25 cellular contexts compared by ENCODE assay signal in the genomic region with DNA sequence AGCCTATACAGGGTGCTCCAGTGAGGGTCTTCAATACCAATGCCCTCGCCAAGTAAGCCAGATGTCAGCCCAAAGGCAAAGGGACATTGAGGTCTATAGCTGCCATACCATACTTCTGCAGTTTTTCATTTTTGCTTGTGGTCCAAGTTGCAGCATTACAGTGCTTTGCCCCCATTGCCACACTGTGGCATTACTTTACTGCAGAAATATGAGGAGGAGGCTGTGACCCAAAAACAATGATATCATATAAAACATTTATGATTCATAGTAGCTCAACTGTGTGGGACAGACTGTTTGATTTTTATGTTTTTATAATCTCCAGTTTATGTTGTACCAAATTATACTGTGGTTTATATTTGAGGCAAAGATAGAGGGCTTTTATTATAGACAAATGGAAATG.
DNase-seq lines count a peak whose midpoint lies in the region; ATAC-seq and TF ChIP-seq lines count a peak whose summit lies in the region.
"Had no signal": no experiment of that assay in that cellular context is flagged by ENCODE, and none has a peak within 500 bp of the region (broad histone marks: within the 10 kb centered on the region; RNA-seq: fewer than 3 reads in every experiment).

No MANE protein-coding gene starts in this region.

- H3K4me3 Mint-ChIP-seq in activated T-helper 1 cell treated with anti-CD3 and anti-CD28 coated beads, Interleukin-12 subunit alpha, Interleukin-12 subunit beta, Interleukin-2, Interleukin-4 antibody, amounts not matched to agents 30 ng/mL and 10 ng/mL and 1 ng/mL, durations not matched to agents 14 hours and 24 hours and 36 hours: no peak overlapping the region
- H3K4me3 Mint-ChIP-seq: activated B cell treated with CpG ODN at 0.5 μM for 24 hours; activated CD4-positive, alpha-beta T cell treated with anti-CD3 and anti-CD28 coated beads, Interleukin-2, amount 10 ng/mL, durations not matched to agents 7 days and 5 days; activated T-cell treated with anti-CD3 and anti-CD28 coated beads, Interleukin-2, amount 50 U/mL, for 4 hours; brain had no signal

- no peaks in the 10 kb centered on the region for H3K27me3 Mint-ChIP-seq in activated T-helper 1 cell treated with anti-CD3 and anti-CD28 coated beads, Interleukin-12 subunit alpha, Interleukin-12 subunit beta, Interleukin-2, Interleukin-4 antibody, amounts not matched to agents 30 ng/mL and 10 ng/mL and 1 ng/mL, durations not matched to agents 14 hours and 24 hours and 36 hours (ENCODE audit: insufficient read depth)
- H3K27me3 Mint-ChIP-seq: activated B cell treated with CpG ODN at 0.5 μM for 24 hours; activated CD4-positive, alpha-beta T cell treated with anti-CD3 and anti-CD28 coated beads, Interleukin-2, amount 10 ng/mL, durations not matched to agents 7 days and 5 days; brain had no signal

- H3K27ac Mint-ChIP-seq in activated T-helper 1 cell treated with anti-CD3 and anti-CD28 coated beads, Interleukin-12 subunit alpha, Interleukin-12 subunit beta, Interleukin-2, Interleukin-4 antibody, amounts not matched to agents 30 ng/mL and 10 ng/mL and 1 ng/mL, durations not matched to agents 14 hours and 24 hours and 36 hours: no peak overlapping the region
- H3K27ac Mint-ChIP-seq: activated B cell treated with CpG ODN at 0.5 μM for 24 hours; activated CD4-positive, alpha-beta T cell treated with anti-CD3 and anti-CD28 coated beads, Interleukin-2, amount 10 ng/mL, durations not matched to agents 7 days and 5 days; brain had no signal

- H3K9ac ChIP-seq in skeletal muscle satellite cell (ENCODE audit: low read depth, low read length): no peak overlapping the region

- no peaks in the 10 kb centered on the region for H3K9me3 ChIP-seq in skeletal muscle satellite cell (replicated peaks; ENCODE audit: low read length)
- no peaks in the 10 kb centered on the region for H3K9me3 ChIP-seq in right cardiac atrium (ENCODE audit: control insufficient read depth, low read length)
- H3K9me3 ChIP-seq: heart left ventricle, SJSA1, tibial nerve had no signal

- peaks cover 24% of the 10 kb centered on the region for H3K36me3 ChIP-seq in skeletal muscle satellite cell (ENCODE audit: insufficient read depth, low read length)

- no peaks in the 10 kb centered on the region for H3K9me3 Mint-ChIP-seq in activated T-helper 1 cell treated with anti-CD3 and anti-CD28 coated beads, Interleukin-12 subunit alpha, Interleukin-12 subunit beta, Interleukin-2, Interleukin-4 antibody, amounts not matched to agents 30 ng/mL and 10 ng/mL and 1 ng/mL, durations not matched to agents 14 hours and 24 hours and 36 hours
- H3K9me3 Mint-ChIP-seq: activated B cell treated with CpG ODN at 0.5 μM for 24 hours; activated CD4-positive, alpha-beta T cell treated with anti-CD3 and anti-CD28 coated beads, Interleukin-2, amount 10 ng/mL, durations not matched to agents 7 days and 5 days; activated T-cell treated with anti-CD3 and anti-CD28 coated beads, Interleukin-2, amount 50 U/mL, for 4 hours; brain had no signal

- H3K4me3 ChIP-seq in astrocyte of the spinal cord (ENCODE audit: low read depth, low read length) (no peak overlapping the region), fibroblast of pulmonary artery (replicated peaks; ENCODE audit: low read depth, low read length) (no peak overlapping the region), skeletal muscle satellite cell (ENCODE audit: low read length) (no peak overlapping the region), right cardiac atrium (ENCODE audit: low read length) (no peak overlapping the region)
- H3K4me3 ChIP-seq: heart left ventricle, SJSA1, tibial nerve had no signal

- in situ Hi-C loops in astrocyte of the spinal cord (cut with HindIII; ENCODE audit: low sequenced_read_pairs): no loop called here

- H3K36me3 Mint-ChIP-seq in activated T-helper 1 cell treated with anti-CD3 and anti-CD28 coated beads, Interleukin-12 subunit alpha, Interleukin-12 subunit beta, Interleukin-2, Interleukin-4 antibody, amounts not matched to agents 30 ng/mL and 10 ng/mL and 1 ng/mL, durations not matched to agents 14 hours and 24 hours and 36 hours (ENCODE audit: low read depth): peaks cover 12% of the 10 kb centered on the region

- intact Hi-C loops in activated T-helper 1 cell treated with anti-CD3 and anti-CD28 coated beads, Interleukin-12 subunit alpha, Interleukin-12 subunit beta, Interleukin-2, Interleukin-4 antibody, amounts not matched to agents 30 ng/mL and 10 ng/mL and 1 ng/mL, durations not matched to agents 14 hours and 24 hours and 36 hours (cut with micrococcal nuclease): no loop called here
- intact Hi-C loops in right cardiac atrium (cut with DNase I): no loop called here

- H3K4me2 ChIP-seq in skeletal muscle satellite cell (ENCODE audit: low read length): peak overlapping the region; percentile 62

- TF ChIP-seq CTCF in astrocyte of the spinal cord (IDR thresholded peaks at IDR 0.05; ENCODE audit: low read depth, low read length): no peak
- TF ChIP-seq CTCF in fibroblast of pulmonary artery (IDR thresholded peaks at IDR 0.05; ENCODE audit: low read length, missing control alignments): no peak

- H3K27ac ChIP-seq in right cardiac atrium (ENCODE audit: low read length): no peak overlapping the region
- H3K27ac ChIP-seq: foreskin keratinocyte, heart left ventricle, SJSA1, tibial nerve had no signal

- H3K27me3 ChIP-seq in skeletal muscle satellite cell (ENCODE audit: control insufficient read depth, insufficient read depth, low read length) (no peaks in the 10 kb centered on the region), right cardiac atrium (ENCODE audit: control insufficient read depth, insufficient read depth) (no peaks in the 10 kb centered on the region)
- H3K27me3 ChIP-seq: foreskin keratinocyte, heart left ventricle, SJSA1, tibial nerve had no signal

- peaks cover 24% of the 10 kb centered on the region for H3K4me1 ChIP-seq in skeletal muscle satellite cell (ENCODE audit: control insufficient read depth, insufficient read depth, low read length)
- no peaks in the 10 kb centered on the region for H3K4me1 ChIP-seq in right cardiac atrium (ENCODE audit: control insufficient read depth, insufficient read depth, low read length)
- H3K4me1 ChIP-seq: foreskin keratinocyte, SJSA1, tibial nerve had no signal

- peak; percentile 49 for DNase-seq in HCEC 1CT
- peak; percentile 9 for DNase-seq in astrocyte of the spinal cord (ENCODE audit: low read depth, low spot score)
- DNase-seq in fibroblast of pulmonary artery (ENCODE audit: low read depth): peak; percentile 59
- no peak for DNase-seq in activated T-helper 1 cell treated with anti-CD3 and anti-CD28 coated beads, Interleukin-12 subunit alpha, Interleukin-12 subunit beta, Interleukin-2, Interleukin-4 antibody, amounts not matched to agents 30 ng/mL and 10 ng/mL and 1 ng/mL, durations not matched to agents 14 hours and 24 hours and 36 hours (ENCODE audit: low spot score)
- DNase-seq in activated CD4-positive, alpha-beta T cell treated with anti-CD3 and anti-CD28 coated beads, Interleukin-2, amount 50 U/mL, for 1 hour: no peak
- no peak for DNase-seq in right cardiac atrium
- DNase-seq: activated B cell treated with CpG ODN at 0.5 μM for 24 hours; activated CD4-positive, alpha-beta T cell treated with anti-CD3 and anti-CD28 coated beads, Interleukin-2, amount 10 ng/mL, durations not matched to agents 7 days and 5 days; activated T-cell treated with anti-CD3 and anti-CD28 coated beads, Interleukin-2, amount 50 U/mL, for 4 hours; C1 segment of cervical spinal cord; DMS53; foreskin keratinocyte; heart left ventricle; Kasumi-1; MV-4-11; NCI-H146; NCI-H82; RPMI8226; stimulated activated CD4-positive, alpha-beta T cell treated with anti-CD3 and anti-CD28 coated beads, Interleukin-15, amount 100 ng/mL, for 24 hours; stimulated activated CD4-positive, alpha-beta T cell treated with anti-CD3 and anti-CD28 coated beads, Interleukin-4, amount 100 ng/mL, for 4 hours had no signal

- H3K4me1 Mint-ChIP-seq in activated T-helper 1 cell treated with anti-CD3 and anti-CD28 coated beads, Interleukin-12 subunit alpha, Interleukin-12 subunit beta, Interleukin-2, Interleukin-4 antibody, amounts not matched to agents 30 ng/mL and 10 ng/mL and 1 ng/mL, durations not matched to agents 14 hours and 24 hours and 36 hours (ENCODE audit: low read depth): peaks cover 5% of the 10 kb centered on the region
- H3K4me1 Mint-ChIP-seq: activated B cell treated with CpG ODN at 0.5 μM for 24 hours, brain had no signal

- no peak for ATAC-seq in right cardiac atrium
- ATAC-seq: activated T-cell treated with anti-CD3 and anti-CD28 coated beads, Interleukin-2, amount 50 U/mL, for 4 hours; foreskin keratinocyte; heart left ventricle; HepG2 had no signal

- 93% methylated on average over 1 of the region's 1 CpG for WGBS in right cardiac atrium

Comparison
In these comparisons a context has a peak if more than half of its experiments do, and no peak if none do; other contexts are left out.
1. DNase-seq: peak in HCEC 1CT (single experiment), astrocyte of the spinal cord (single experiment) and fibroblast of pulmonary artery (single experiment); none in activated T-helper 1 cell treated with anti-CD3 and anti-CD28 coated beads, Interleukin-12 subunit alpha, Interleukin-12 subunit beta, Interleukin-2, Interleukin-4 antibody, amounts not matched to agents 30 ng/mL and 10 ng/mL and 1 ng/mL, durations not matched to agents 14 hours and 24 hours and 36 hours (single experiment), activated CD4-positive, alpha-beta T cell treated with anti-CD3 and anti-CD28 coated beads, Interleukin-2, amount 50 U/mL, for 1 hour (single experiment) and right cardiac atrium (0 of 3).